Comparison of ENCODE assay signal across 8 cellular contexts in genomic region chr1:226407199-226407496, GRCh38. TPM values are rescaled to one million over a fixed set of nuclear protein-coding genes. Genes with fewer than 3 reads are reported as not detected.
A peak's percentile ranks its signal among the peaks of the same experiment; 100 is the strongest.
DNase-seq lines count a peak whose midpoint lies in the region; ATAC-seq, FAIRE-seq and TF ChIP-seq lines count a peak whose summit lies in the region.

No MANE protein-coding gene starts in this region.

- TF ChIP-seq RAD21 in H1 (IDR thresholded peaks at IDR 0.05 in 1 of 2, conservative IDR thresholded peaks at IDR 0.05 in 1 of 2; ENCODE audit: low read depth in 2 of 2, low read length in 2 of 2), result no peak

- intact Hi-C loops in Caco-2 (cut with micrococcal nuclease; ENCODE audit: unreplicated experiment), result loop anchor here (5.0 kb wide), 2 partner anchors 100 to 280 kb away; partner anchors contain the start of gene LIN9

- CTCF ChIA-PET in Caco-2 (lab: Charles Lee) (interaction anchor here (0.7 to 1.8 kb wide), 4 partner anchors 12 to 178 kb away, joined by 3 to 7 read pairs (median 4); no protein-coding TSS in a partner anchor), H1 (lab: Charles Lee; ENCODE audit: partially characterized antibody) (interaction anchor here (0.7 to 2.8 kb wide), 18 partner anchors 9 to 162 kb away, joined by 3 to 12 read pairs (median 5); no protein-coding TSS in a partner anchor)

- H3K18ac ChIP-seq in H1 (ENCODE audit: extremely low read depth, low read length), result no peak overlapping the region

- H3K27me3 Mint-ChIP-seq in Caco-2 (ENCODE audit: insufficient read depth, unreplicated experiment), result no peaks in the 10 kb centered on the region
- peaks cover 3% of the 10 kb centered on the region for H3K27me3 Mint-ChIP-seq in osteocyte (ENCODE audit: unreplicated experiment)

- H3K27ac ChIP-seq in H1 (ENCODE audit: low read depth, low read length), result peak overlapping the region; percentile 73; the same call in 1 of the 2 replicates

- POLR2A ChIA-PET in Caco-2 (lab: Charles Lee) (interaction anchor here (0.5 to 0.6 kb wide), 2 partner anchors 532 to 1010 kb away, joined by 3 read pairs; no protein-coding TSS in a partner anchor), H1 (lab: Charles Lee; ENCODE audit: partially characterized antibody) (interaction anchor here (0.9 to 2.6 kb wide), 7 partner anchors 21 to 227 kb away, joined by 3 to 8 read pairs (median 4); no protein-coding TSS in a partner anchor)

- no peak overlapping the region for H2AFZ ChIP-seq in H1 (ENCODE audit: low read length)

- H3K56ac ChIP-seq in H1 (replicated peaks; ENCODE audit: insufficient read length, low read depth, low read length), result no peak overlapping the region

- TF ChIP-seq EP300 in H1 (IDR thresholded peaks at IDR 0.05; ENCODE audit: borderline replicate concordance in 1 of 2, low read depth in 2 of 2, low read length in 2 of 2), result no peak

- peaks cover 11% of the 10 kb centered on the region for H3K79me1 ChIP-seq in H1 (ENCODE audit: low read depth, low read length)

- TF ChIP-seq POLR2A in H1 (IDR thresholded peaks at IDR 0.05; ENCODE audit: control extremely low read depth in 1 of 2, low read depth in 2 of 2, low read length in 2 of 2), result no peak

- H3K79me2 ChIP-seq in H1 (ENCODE audit: control insufficient read depth in 1 of 2, insufficient read depth in 2 of 2, low read length in 2 of 2), result peaks cover 31 to 48% of the 10 kb centered on the region in 2 experiments

- no peak for FAIRE-seq in H1 (lab: Jason Lieb, UNC)

- H4K20me1 ChIP-seq in H1 (replicated peaks in 1 of 2; ENCODE audit: control insufficient read depth in 1 of 2, insufficient read depth in 2 of 2, low read length in 2 of 2), result peaks cover 7 to 14% of the 10 kb centered on the region in 2 experiments

- WGBS in H1 (ENCODE audit: extremely low coverage in 1 of 2, insufficient coverage in 1 of 2, insufficient read length in 1 of 2, insufficient replicate concordance in 2 of 2, low coverage in 1 of 2, low lambda C conversion rate in 2 of 2, missing lambda C conversion rate in 1 of 2), 2 experiments, result 6% methylated on average over 3 of the region's 4 CpGs; no CpG with 5 or more reads in 1 of the 2 experiments

- H4K8ac ChIP-seq in H1 (ENCODE audit: extremely low read depth, insufficient read depth, low read length), result no peak overlapping the region

- no TSS peak for BruUV-seq in Caco-2 (replicated peaks; lab: Mats Ljungman, UMichigan)

- no peak overlapping the region for H4K91ac ChIP-seq in H1 (replicated peaks; ENCODE audit: insufficient read length, low read length)

- H4K5ac ChIP-seq in H1 (ENCODE audit: insufficient read length, low read depth, low read length), result no peak overlapping the region

- no peak for DNase-seq in Caco-2
- no peak for DNase-seq in MG63
- no peak for DNase-seq in H1 (ENCODE audit: low read depth in 1 of 2, low spot score in 2 of 2)
- no peak for DNase-seq in osteocyte (ENCODE audit: extremely low spot score, unreplicated experiment)
- no peak for DNase-seq in NCI-H1092 treated with DMSO at 0.1 percent for 48 hours (lab: John Stamatoyannopoulos, UW)
- no peak for DNase-seq in DMS153 (lab: John Stamatoyannopoulos, UW)
- DNase-seq in activated CD4-positive, CD25-positive, alpha-beta regulatory T cell treated with anti-CD3 and anti-CD28 coated beads, Interleukin-2, amount 50 U/mL, for 72 hours, result no peak

- peak overlapping the region; percentile 86 for H3K4me3 ChIP-seq in Caco-2 (ENCODE audit: low read depth, low read length)
- H3K4me3 ChIP-seq in MG63, result peak overlapping the region; percentile 99
- H3K4me3 ChIP-seq in H1 (ENCODE audit: extremely low read depth in 1 of 4, insufficient read depth in 2 of 4, low read depth in 3 of 4, low read length in 4 of 4), result peak overlapping the region; percentile 57 to 99 (median 92)

- H3K9ac ChIP-seq in H1 (replicated peaks in 1 of 4; ENCODE audit: extremely low read depth in 1 of 4, low read depth in 3 of 4, low read length in 3 of 4), result peak overlapping the region in 3 of 4 experiments; percentile 82 to 88 (median 87); a peak in 6 of 7 replicates

- no peak overlapping the region for H3K23ac ChIP-seq in H1 (ENCODE audit: insufficient read length)

- H3K4me1 ChIP-seq in Caco-2 (peaks cover 21% of the 10 kb centered on the region), H1 (replicated peaks in 1 of 4; ENCODE audit: control insufficient read depth in 3 of 4, insufficient read depth in 4 of 4, low read length in 3 of 4) (peaks cover 16 to 32% (median 21%) of the 10 kb centered on the region in 4 experiments)

- ATAC-seq in HG03039 (IDR thresholded peaks at IDR 0.05; ENCODE audit: unreplicated experiment), result no peak

- H3K9me3 ChIP-seq in Caco-2, result no peaks in the 10 kb centered on the region
- no peaks in the 10 kb centered on the region for H3K9me3 ChIP-seq in MG63
- no peaks in the 10 kb centered on the region for H3K9me3 ChIP-seq in H1 (ENCODE audit: insufficient read depth in 2 of 2, low read depth in 1 of 2, low read length in 1 of 2)

- no peak overlapping the region for H2BK12ac ChIP-seq in H1 (ENCODE audit: low read depth, low read length)

- peak overlapping the region; percentile 86 for H3K4me3 Mint-ChIP-seq in Caco-2 (ENCODE audit: unreplicated experiment)
- peak overlapping the region; percentile 93 for H3K4me3 Mint-ChIP-seq in osteocyte (ENCODE audit: unreplicated experiment)

- H2BK5ac ChIP-seq in H1 (ENCODE audit: low read depth, low read length), result no peak overlapping the region

- no peak overlapping the region for H2BK15ac ChIP-seq in H1 (ENCODE audit: low read length)

- H3K4ac ChIP-seq in H1 (replicated peaks; ENCODE audit: insufficient read length, low read depth, low read length), result no peak overlapping the region

- no peak overlapping the region for H3K14ac ChIP-seq in H1 (ENCODE audit: insufficient read length)

- H3K23me2 ChIP-seq in H1 (ENCODE audit: low read depth, low read length), result peaks cover 14% of the 10 kb centered on the region

- H3K27ac Mint-ChIP-seq in Caco-2 (ENCODE audit: unreplicated experiment), result peak overlapping the region; percentile 74
- H3K27ac Mint-ChIP-seq in osteocyte (ENCODE audit: unreplicated experiment), result peak overlapping the region; percentile 89

- no peaks in the 10 kb centered on the region for H3K9me3 Mint-ChIP-seq in Caco-2 (ENCODE audit: unreplicated experiment)
- no peaks in the 10 kb centered on the region for H3K9me3 Mint-ChIP-seq in osteocyte (ENCODE audit: unreplicated experiment)

- H3K36me3 Mint-ChIP-seq in Caco-2 (ENCODE audit: insufficient read depth, unreplicated experiment), result peaks cover 10% of the 10 kb centered on the region
- no peaks in the 10 kb centered on the region for H3K36me3 Mint-ChIP-seq in osteocyte (ENCODE audit: unreplicated experiment)

- H3K27me3 ChIP-seq in Caco-2 (replicated peaks; ENCODE audit: control insufficient read depth, insufficient read depth, low read length) (no peaks in the 10 kb centered on the region), MG63 (no peaks in the 10 kb centered on the region), H1 (replicated peaks in 1 of 4; ENCODE audit: control insufficient read depth in 3 of 4, extremely low read depth in 1 of 4, insufficient read depth in 3 of 4, low read length in 3 of 4) (no peaks in the 10 kb centered on the region)

- H3K36me3 ChIP-seq in Caco-2 (ENCODE audit: control insufficient read depth, insufficient read depth, low read length), result no peaks in the 10 kb centered on the region
- H3K36me3 ChIP-seq in MG63, result peaks cover 23% of the 10 kb centered on the region
- peaks cover 0 to 6% (median under 1%) of the 10 kb centered on the region in 4 experiments; a peak in 2 of 8 replicates for H3K36me3 ChIP-seq in H1 (ENCODE audit: control insufficient read depth in 2 of 4, insufficient read depth in 4 of 4, low read length in 3 of 4)

- H3K4me2 ChIP-seq in H1 (ENCODE audit: insufficient read depth in 1 of 2, low read depth in 2 of 2, low read length in 2 of 2), result peak overlapping the region; percentile 94 to 96

- no peak overlapping the region for H2AK5ac ChIP-seq in H1 (ENCODE audit: low read depth, low read length)

- H2BK120ac ChIP-seq in H1 (replicated peaks; ENCODE audit: low read depth, low read length), result no peak overlapping the region

- TF ChIP-seq CTCF in Caco-2 (IDR thresholded peaks at IDR 0.05; ENCODE audit: insufficient read depth in 1 of 2, low read depth in 1 of 2, low read length in 1 of 2, severe bottlenecking in 1 of 2, unreplicated experiment in 1 of 2) (no peak), H1 (IDR thresholded peaks at IDR 0.05; ENCODE audit: control extremely low read depth in 1 of 3, insufficient read depth in 1 of 3, low read depth in 1 of 3, low read length in 3 of 3) (no peak), osteocyte (IDR thresholded peaks at IDR 0.05) (no peak)

- H2BK20ac ChIP-seq in H1 (ENCODE audit: low read length), result no peak overlapping the region

- H3K4me1 Mint-ChIP-seq in Caco-2 (ENCODE audit: low read depth, unreplicated experiment) (peaks cover 21% of the 10 kb centered on the region), osteocyte (ENCODE audit: unreplicated experiment) (peaks cover 50% of the 10 kb centered on the region)

TF ChIP-seq in H1, 55 proteins besides CTCF, POLR2A, EP300 and RAD21:
- TF ChIP-seq SAP30 (IDR thresholded peaks at IDR 0.05; ENCODE audit: insufficient read depth, insufficient replicate concordance, low read length) (no peak), SIN3A (conservative IDR thresholded peaks at IDR 0.05 in 1 of 2, IDR thresholded peaks at IDR 0.05 in 1 of 2; ENCODE audit: low read depth in 1 of 2, low read length in 2 of 2) (no peak), CTBP2 (IDR thresholded peaks at IDR 0.05; ENCODE audit: borderline replicate concordance, insufficient read depth, insufficient read length, low read length) (no peak), RNF2 (IDR thresholded peaks at IDR 0.05; ENCODE audit: borderline replicate concordance, low read depth, low read length, missing control alignments, poor library complexity, severe bottlenecking) (no peak), GABPA (IDR thresholded peaks at IDR 0.05; ENCODE audit: borderline replicate concordance, insufficient read depth, low read length) (no peak), SP4 (IDR thresholded peaks at IDR 0.05; ENCODE audit: low read length) (no peak)
TF ChIP-seq in H1: peak in this region for 0.

RNA-seq across cellular contexts. Expression of gene PARP1, which starts 0.7 kb away (rescaled TPM):
- total RNA-seq in Caco-2 (2022) (127 and 136 TPM in 2 replicates), osteocyte (84.5 and 86.3 TPM in 2 replicates)
- total RNA-seq in MG63 (2014; rRNA removed; shearing (Covaris generic); ENCODE audit: low replicate concordance), result 180 and 241 TPM in 2 replicates
- 408 and 416 TPM in 2 replicates for total RNA-seq in H1 (2021; fragmentation: NEBNext Ultra II Directional; extraction: Animal tissue kit (Norgen Biotek cat#: 25700))
- 441 and 711 TPM in 2 replicates for polyA plus RNA-seq in H1 (2011; rRNA removed)
- polyA plus RNA-seq in H1 (2011; cell fraction: cytosol; rRNA removed), result 578 TPM
- polyA plus RNA-seq in H1 (2011; cell fraction: nucleus; rRNA removed), result 551 TPM
- 318 to 335 TPM (median 328 TPM) in 4 replicates for polyA plus RNA-seq in H1 (2012, experiment 1 of 2)
- polyA plus RNA-seq in H1 (2012, experiment 2 of 2), result 58.8 TPM
- polyA plus RNA-seq in H1 (2013, experiment 1 of 2), result 354 TPM
- 356 TPM for polyA plus RNA-seq in H1 (2013, experiment 2 of 2)
- 516 and 569 TPM in 2 replicates for polyA minus RNA-seq in H1 (2011; rRNA and poly(A)+ RNA removed)
- 222 TPM for polyA minus RNA-seq in H1 (2011; cell fraction: cytosol; rRNA and poly(A)+ RNA removed)
- 286 TPM for polyA minus RNA-seq in H1 (2011; cell fraction: nucleus; rRNA and poly(A)+ RNA removed)
